ENCODE assay signal across 1 cellular context in genomic region chr5:133267601-133268000, GRCh38.
TF ChIP-seq lines count a peak whose summit lies in the region.

No MANE protein-coding gene starts in this region.

TF ChIP-seq in K562, 482 proteins besides CTCF, POLR2A, EP300 and RAD21 (continued from another document):
- TF ChIP-seq RNF219 (CRISPR knock-in tag; IDR thresholded peaks at IDR 0.05) (no peak), RBM15 (IDR thresholded peaks at IDR 0.05; ENCODE audit: insufficient read depth, low read length) (no peak), ZNF408 (CRISPR knock-in tag; IDR thresholded peaks at IDR 0.05; ENCODE audit: low read depth) (no peak), DEAF1 (CRISPR knock-in tag; IDR thresholded peaks at IDR 0.05) (no peak), CBFA2T3 (IDR thresholded peaks at IDR 0.05) (no peak), BHLHE40 (IDR thresholded peaks at IDR 0.05; ENCODE audit: low read length) (peak; percentile 56; the same call in 1 of the 2 replicates), NR2F6 (CRISPR knock-in tag; IDR thresholded peaks at IDR 0.05) (no peak), PKNOX1 (IDR thresholded peaks at IDR 0.05) (0 out of 2 replicates have a peak, but pooled peaks have one; percentile 20), CEBPB (tag; IDR thresholded peaks at IDR 0.05) (no peak), STAT5B (CRISPR knock-in tag; IDR thresholded peaks at IDR 0.05) (no peak), ZNF764 (CRISPR knock-in tag; IDR thresholded peaks at IDR 0.05; ENCODE audit: low read depth) (no peak), NR2C2 (CRISPR knock-in tag; IDR thresholded peaks at IDR 0.05) (no peak), NR2C2 (tag; IDR thresholded peaks at IDR 0.05) (peak; percentile 54), SRSF1 (IDR thresholded peaks at IDR 0.05; ENCODE audit: low read depth, low read length) (no peak), YBX1 (IDR thresholded peaks at IDR 0.05) (no peak), MAX (CRISPR knock-in tag; IDR thresholded peaks at IDR 0.05) (no peak), MYC (IDR thresholded peaks at IDR 0.05; ENCODE audit: low read depth, low read length) (no peak), MYC (CRISPR knock-in tag; IDR thresholded peaks at IDR 0.05; ENCODE audit: borderline replicate concordance, low read depth) (no peak), FOXJ3 (CRISPR knock-in tag; IDR thresholded peaks at IDR 0.05) (no peak), DPF2 (IDR thresholded peaks at IDR 0.05) (no peak), ESRRA (IDR thresholded peaks at IDR 0.05; ENCODE audit: borderline replicate concordance, low read depth) (peak; percentile 40; the same call in 1 of the 2 replicates), IRF1 (CRISPR knock-in tag; IDR thresholded peaks at IDR 0.05; ENCODE audit: borderline replicate concordance) (no peak), NR2C1 (IDR thresholded peaks at IDR 0.05) (0 out of 2 replicates have a peak, but pooled peaks have one; percentile 15), NR2C1 (tag; IDR thresholded peaks at IDR 0.05) (peak; percentile 43; the same call in 1 of the 2 replicates)
